In the genomic region with DNA sequence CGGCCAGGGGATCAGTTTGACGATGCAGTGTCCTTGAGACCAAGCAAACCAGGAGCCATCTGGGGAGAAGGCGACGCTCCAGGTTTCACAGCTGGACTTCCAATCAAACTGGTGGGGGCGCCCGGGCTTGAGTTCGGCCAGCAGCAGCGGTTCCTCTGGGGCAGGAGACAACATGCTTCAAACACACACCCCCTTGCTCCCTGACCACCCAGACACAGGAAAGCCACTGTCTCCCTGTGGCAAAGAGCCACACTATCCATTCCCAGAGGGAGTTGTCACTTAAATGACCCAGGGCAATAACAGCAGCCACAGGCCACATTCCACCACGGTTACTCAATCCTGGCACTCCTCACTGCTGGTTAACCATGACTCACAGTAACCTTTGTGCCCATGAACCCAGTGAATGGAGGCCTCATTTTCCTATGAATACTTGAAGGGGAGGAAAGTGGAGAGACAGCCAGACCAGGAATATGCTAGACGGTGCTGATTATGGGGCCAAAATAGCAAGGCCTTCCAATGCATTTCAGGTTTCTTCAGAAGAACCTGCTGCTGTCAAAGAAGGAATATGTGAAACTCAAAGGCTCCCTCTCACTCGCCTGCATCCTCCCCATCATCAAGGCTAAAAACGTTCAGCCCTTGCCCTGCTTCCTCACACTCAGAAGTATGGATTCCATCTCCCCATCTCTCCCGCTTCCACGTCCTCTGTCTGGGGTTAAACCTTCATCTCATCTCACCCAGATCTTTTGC, we compare ENCODE assay signal across 1 cellular context.
TF ChIP-seq lines count a peak whose summit lies in the region.

No MANE protein-coding gene starts in this region.

TF ChIP-seq in GM23338, 12 proteins besides CTCF, POLR2A, EP300 and RAD21 (continued from another document):
- TF ChIP-seq, protein P1, sequence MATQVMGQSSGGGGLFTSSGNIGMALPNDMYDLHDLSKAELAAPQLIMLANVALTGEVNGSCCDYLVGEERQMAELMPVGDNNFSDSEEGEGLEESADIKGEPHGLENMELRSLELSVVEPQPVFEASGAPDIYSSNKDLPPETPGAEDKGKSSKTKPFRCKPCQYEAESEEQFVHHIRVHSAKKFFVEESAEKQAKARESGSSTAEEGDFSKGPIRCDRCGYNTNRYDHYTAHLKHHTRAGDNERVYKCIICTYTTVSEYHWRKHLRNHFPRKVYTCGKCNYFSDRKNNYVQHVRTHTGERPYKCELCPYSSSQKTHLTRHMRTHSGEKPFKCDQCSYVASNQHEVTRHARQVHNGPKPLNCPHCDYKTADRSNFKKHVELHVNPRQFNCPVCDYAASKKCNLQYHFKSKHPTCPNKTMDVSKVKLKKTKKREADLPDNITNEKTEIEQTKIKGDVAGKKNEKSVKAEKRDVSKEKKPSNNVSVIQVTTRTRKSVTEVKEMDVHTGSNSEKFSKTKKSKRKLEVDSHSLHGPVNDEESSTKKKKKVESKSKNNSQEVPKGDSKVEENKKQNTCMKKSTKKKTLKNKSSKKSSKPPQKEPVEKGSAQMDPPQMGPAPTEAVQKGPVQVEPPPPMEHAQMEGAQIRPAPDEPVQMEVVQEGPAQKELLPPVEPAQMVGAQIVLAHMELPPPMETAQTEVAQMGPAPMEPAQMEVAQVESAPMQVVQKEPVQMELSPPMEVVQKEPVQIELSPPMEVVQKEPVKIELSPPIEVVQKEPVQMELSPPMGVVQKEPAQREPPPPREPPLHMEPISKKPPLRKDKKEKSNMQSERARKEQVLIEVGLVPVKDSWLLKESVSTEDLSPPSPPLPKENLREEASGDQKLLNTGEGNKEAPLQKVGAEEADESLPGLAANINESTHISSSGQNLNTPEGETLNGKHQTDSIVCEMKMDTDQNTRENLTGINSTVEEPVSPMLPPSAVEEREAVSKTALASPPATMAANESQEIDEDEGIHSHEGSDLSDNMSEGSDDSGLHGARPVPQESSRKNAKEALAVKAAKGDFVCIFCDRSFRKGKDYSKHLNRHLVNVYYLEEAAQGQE (IDR thresholded peaks at IDR 0.05; ENCODE audit: unreplicated experiment): no peak
- no peak for TF ChIP-seq EZH2 (IDR thresholded peaks at IDR 0.05; ENCODE audit: low read depth, unreplicated experiment)
- TF ChIP-seq ZNF114 (CRISPR knock-in tag; IDR thresholded peaks at IDR 0.05): no peak
- no peak for TF ChIP-seq CREB1 (CRISPR knock-in tag; IDR thresholded peaks at IDR 0.05; ENCODE audit: low read depth)
- TF ChIP-seq, protein P2, sequence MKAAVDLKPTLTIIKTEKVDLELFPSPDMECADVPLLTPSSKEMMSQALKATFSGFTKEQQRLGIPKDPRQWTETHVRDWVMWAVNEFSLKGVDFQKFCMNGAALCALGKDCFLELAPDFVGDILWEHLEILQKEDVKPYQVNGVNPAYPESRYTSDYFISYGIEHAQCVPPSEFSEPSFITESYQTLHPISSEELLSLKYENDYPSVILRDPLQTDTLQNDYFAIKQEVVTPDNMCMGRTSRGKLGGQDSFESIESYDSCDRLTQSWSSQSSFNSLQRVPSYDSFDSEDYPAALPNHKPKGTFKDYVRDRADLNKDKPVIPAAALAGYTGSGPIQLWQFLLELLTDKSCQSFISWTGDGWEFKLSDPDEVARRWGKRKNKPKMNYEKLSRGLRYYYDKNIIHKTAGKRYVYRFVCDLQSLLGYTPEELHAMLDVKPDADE (IDR thresholded peaks at IDR 0.05): no peak
- TF ChIP-seq, protein P3, sequence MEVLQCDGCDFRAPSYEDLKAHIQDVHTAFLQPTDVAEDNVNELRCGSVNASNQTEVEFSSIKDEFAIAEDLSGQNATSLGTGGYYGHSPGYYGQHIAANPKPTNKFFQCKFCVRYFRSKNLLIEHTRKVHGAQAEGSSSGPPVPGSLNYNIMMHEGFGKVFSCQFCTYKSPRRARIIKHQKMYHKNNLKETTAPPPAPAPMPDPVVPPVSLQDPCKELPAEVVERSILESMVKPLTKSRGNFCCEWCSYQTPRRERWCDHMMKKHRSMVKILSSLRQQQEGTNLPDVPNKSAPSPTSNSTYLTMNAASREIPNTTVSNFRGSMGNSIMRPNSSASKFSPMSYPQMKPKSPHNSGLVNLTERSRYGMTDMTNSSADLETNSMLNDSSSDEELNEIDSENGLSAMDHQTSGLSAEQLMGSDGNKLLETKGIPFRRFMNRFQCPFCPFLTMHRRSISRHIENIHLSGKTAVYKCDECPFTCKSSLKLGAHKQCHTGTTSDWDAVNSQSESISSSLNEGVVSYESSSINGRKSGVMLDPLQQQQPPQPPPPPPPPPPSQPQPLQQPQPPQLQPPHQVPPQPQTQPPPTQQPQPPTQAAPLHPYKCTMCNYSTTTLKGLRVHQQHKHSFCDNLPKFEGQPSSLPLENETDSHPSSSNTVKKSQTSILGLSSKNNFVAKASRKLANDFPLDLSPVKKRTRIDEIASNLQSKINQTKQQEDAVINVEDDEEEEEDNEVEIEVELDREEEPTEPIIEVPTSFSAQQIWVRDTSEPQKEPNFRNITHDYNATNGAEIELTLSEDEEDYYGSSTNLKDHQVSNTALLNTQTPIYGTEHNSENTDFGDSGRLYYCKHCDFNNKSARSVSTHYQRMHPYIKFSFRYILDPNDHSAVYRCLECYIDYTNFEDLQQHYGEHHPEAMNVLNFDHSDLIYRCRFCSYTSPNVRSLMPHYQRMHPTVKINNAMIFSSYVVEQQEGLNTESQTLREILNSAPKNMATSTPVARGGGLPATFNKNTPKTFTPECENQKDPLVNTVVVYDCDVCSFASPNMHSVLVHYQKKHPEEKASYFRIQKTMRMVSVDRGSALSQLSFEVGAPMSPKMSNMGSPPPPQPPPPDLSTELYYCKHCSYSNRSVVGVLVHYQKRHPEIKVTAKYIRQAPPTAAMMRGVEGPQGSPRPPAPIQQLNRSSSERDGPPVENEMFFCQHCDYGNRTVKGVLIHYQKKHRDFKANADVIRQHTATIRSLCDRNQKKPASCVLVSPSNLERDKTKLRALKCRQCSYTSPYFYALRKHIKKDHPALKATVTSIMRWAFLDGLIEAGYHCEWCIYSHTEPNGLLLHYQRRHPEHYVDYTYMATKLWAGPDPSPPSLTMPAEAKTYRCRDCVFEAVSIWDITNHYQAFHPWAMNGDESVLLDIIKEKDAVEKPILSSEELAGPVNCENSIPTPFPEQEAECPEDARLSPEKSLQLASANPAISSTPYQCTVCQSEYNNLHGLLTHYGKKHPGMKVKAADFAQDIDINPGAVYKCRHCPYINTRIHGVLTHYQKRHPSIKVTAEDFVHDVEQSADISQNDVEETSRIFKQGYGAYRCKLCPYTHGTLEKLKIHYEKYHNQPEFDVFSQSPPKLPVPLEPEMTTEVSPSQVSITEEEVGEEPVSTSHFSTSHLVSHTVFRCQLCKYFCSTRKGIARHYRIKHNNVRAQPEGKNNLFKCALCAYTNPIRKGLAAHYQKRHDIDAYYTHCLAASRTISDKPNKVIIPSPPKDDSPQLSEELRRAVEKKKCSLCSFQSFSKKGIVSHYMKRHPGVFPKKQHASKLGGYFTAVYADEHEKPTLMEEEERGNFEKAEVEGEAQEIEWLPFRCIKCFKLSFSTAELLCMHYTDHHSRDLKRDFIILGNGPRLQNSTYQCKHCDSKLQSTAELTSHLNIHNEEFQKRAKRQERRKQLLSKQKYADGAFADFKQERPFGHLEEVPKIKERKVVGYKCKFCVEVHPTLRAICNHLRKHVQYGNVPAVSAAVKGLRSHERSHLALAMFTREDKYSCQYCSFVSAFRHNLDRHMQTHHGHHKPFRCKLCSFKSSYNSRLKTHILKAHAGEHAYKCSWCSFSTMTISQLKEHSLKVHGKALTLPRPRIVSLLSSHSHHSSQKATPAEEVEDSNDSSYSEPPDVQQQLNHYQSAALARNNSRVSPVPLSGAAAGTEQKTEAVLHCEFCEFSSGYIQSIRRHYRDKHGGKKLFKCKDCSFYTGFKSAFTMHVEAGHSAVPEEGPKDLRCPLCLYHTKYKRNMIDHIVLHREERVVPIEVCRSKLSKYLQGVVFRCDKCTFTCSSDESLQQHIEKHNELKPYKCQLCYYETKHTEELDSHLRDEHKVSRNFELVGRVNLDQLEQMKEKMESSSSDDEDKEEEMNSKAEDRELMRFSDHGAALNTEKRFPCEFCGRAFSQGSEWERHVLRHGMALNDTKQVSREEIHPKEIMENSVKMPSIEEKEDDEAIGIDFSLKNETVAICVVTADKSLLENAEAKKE (CRISPR knock-in tag; IDR thresholded peaks at IDR 0.05): no peak
